8 cellular contexts compared by ENCODE assay signal in genomic region chr15:74620636-74621545, GRCh38. TPM values are rescaled to one million over a fixed set of nuclear protein-coding genes. Genes with fewer than 3 reads are reported as not detected.
DNase-seq lines count a peak whose midpoint lies in the region; ATAC-seq and TF ChIP-seq lines count a peak whose summit lies in the region.

No MANE protein-coding gene starts in this region.

- peaks cover 35% of the 10 kb centered on the region for H3K27me3 Mint-ChIP-seq in endothelial cell (ENCODE audit: unreplicated experiment)
- no peaks in the 10 kb centered on the region for H3K27me3 Mint-ChIP-seq in stimulated activated naive B cell treated with anti-CD40 and anti-IgM and Interleukin-4, amounts not matched to agents 10 μg/mL and 1 μg/mL and 100 μg/mL, for 72 hours

- H3K9me3 Mint-ChIP-seq in endothelial cell (ENCODE audit: unreplicated experiment): no peaks in the 10 kb centered on the region
- no peaks in the 10 kb centered on the region for H3K9me3 Mint-ChIP-seq in stimulated activated naive B cell treated with anti-CD40 and anti-IgM and Interleukin-4, amounts not matched to agents 10 μg/mL and 1 μg/mL and 100 μg/mL, for 72 hours

- no peak overlapping the region for H3K27ac Mint-ChIP-seq in endothelial cell (ENCODE audit: unreplicated experiment)
- peak overlapping the region; percentile 85 for H3K27ac Mint-ChIP-seq in stimulated activated naive B cell treated with anti-CD40 and anti-IgM and Interleukin-4, amounts not matched to agents 10 μg/mL and 1 μg/mL and 100 μg/mL, for 72 hours

- TF ChIP-seq CTCF in endothelial cell (IDR thresholded peaks at IDR 0.05; ENCODE audit: unreplicated experiment): peak; percentile 74

- peaks cover 63% of the 10 kb centered on the region for H3K36me3 Mint-ChIP-seq in endothelial cell (ENCODE audit: low read depth, unreplicated experiment)
- H3K36me3 Mint-ChIP-seq in stimulated activated naive B cell treated with anti-CD40 and anti-IgM and Interleukin-4, amounts not matched to agents 10 μg/mL and 1 μg/mL and 100 μg/mL, for 72 hours: peaks cover 35 to 68% of the 10 kb centered on the region in 2 donors

- DNase-seq in Daoy (ENCODE audit: low read depth) (peak; percentile 78), NOMO-1 treated with dmso at 0.1 percent for 144 hours (lab: John Stamatoyannopoulos, UW; ENCODE audit: unreplicated experiment) (peak; percentile 37), endothelial cell (ENCODE audit: low spot score) (peak; percentile 81), myocyte (ENCODE audit: low read depth) (peak; percentile 67), NCI-H128 (lab: John Stamatoyannopoulos, UW; ENCODE audit: unreplicated experiment) (no peak)
- DNase-seq in activated CD8-positive, alpha-beta memory T cell treated with anti-CD3 and anti-CD28 coated beads, Interleukin-2, amount 50 U/mL, for 1 hour (ENCODE audit: extremely low read depth): peak; percentile 40
- DNase-seq in stimulated activated naive B cell treated with anti-CD40 and anti-IgM and Interleukin-4, amounts not matched to agents 10 μg/mL and 1 μg/mL and 100 μg/mL, for 72 hours: peak; percentile 69

- peaks cover 33% of the 10 kb centered on the region for H3K4me1 Mint-ChIP-seq in endothelial cell (ENCODE audit: unreplicated experiment)
- peaks cover 45 to 81% of the 10 kb centered on the region in 2 donors for H3K4me1 Mint-ChIP-seq in stimulated activated naive B cell treated with anti-CD40 and anti-IgM and Interleukin-4, amounts not matched to agents 10 μg/mL and 1 μg/mL and 100 μg/mL, for 72 hours

- peak; percentile 42 for ATAC-seq in HG02642 (IDR thresholded peaks at IDR 0.05; ENCODE audit: poor library complexity, unreplicated experiment)
- ATAC-seq in stimulated activated naive B cell treated with anti-CD40 and anti-IgM and Interleukin-4, amounts not matched to agents 10 μg/mL and 1 μg/mL and 100 μg/mL, for 72 hours (replicated peaks): peak; percentile 93 to 95

- H3K4me3 Mint-ChIP-seq in endothelial cell (ENCODE audit: unreplicated experiment): peak overlapping the region; percentile 59
- peak overlapping the region; percentile 17 to 51 for H3K4me3 Mint-ChIP-seq in stimulated activated naive B cell treated with anti-CD40 and anti-IgM and Interleukin-4, amounts not matched to agents 10 μg/mL and 1 μg/mL and 100 μg/mL, for 72 hours

RNA-seq across cellular contexts. Expression of gene CLK3, which starts 5.3 kb away (rescaled TPM):
- total RNA-seq in Daoy (2014; rRNA removed; shearing (Covaris generic)): 55.2 and 57.4 TPM in 2 replicates
- total RNA-seq in endothelial cell (ENCODE audit: unreplicated experiment): 81.7 TPM
- 74.0 and 76.0 TPM in 2 replicates for total RNA-seq in myocyte
- polyA plus RNA-seq in myocyte (2012): 59.6 TPM
